8 cellular contexts compared by ENCODE assay signal in genomic region chr16:1991588-1992474, GRCh38. TPM values are rescaled to one million over a fixed set of nuclear protein-coding genes. Genes with fewer than 3 reads are reported as not detected.
DNase-seq lines count a peak whose midpoint lies in the region; ATAC-seq and TF ChIP-seq lines count a peak whose summit lies in the region.

No MANE protein-coding gene starts in this region.

- CTCF ChIA-PET in CD8-positive, alpha-beta T cell (lab: Charles Lee) = interaction anchor here (0.9 to 1.5 kb wide), 5 partner anchors 8 to 14 kb away, joined by 3 read pairs; partner anchors contain the start of gene GFER
- CTCF ChIA-PET in activated CD8-positive, alpha-beta T cell treated with anti-CD3 and anti-CD28 coated beads for 36 hours (lab: Charles Lee) = interaction anchor here (1.1 to 3.2 kb wide), 2 partner anchors 12 to 20 kb away, joined by 3 to 34 read pairs; partner anchors contain the start of gene TBL3

- intact Hi-C loops in CD8-positive, alpha-beta T cell (cut with DNase I, micrococcal nuclease) = loop anchor here (1.0 to 2.0 kb wide), 7 partner anchors 17 to 209 kb away; partner anchors contain the start of genes MSRB1 (in 2 of the 2), ZNF598 (in 2 of the 2), NDUFB10 (in 1 of the 2) and NUBP2 (in 1 of the 2)
- intact Hi-C loops in activated CD8-positive, alpha-beta T cell treated with anti-CD3 and anti-CD28 coated beads for 36 hours (cut with micrococcal nuclease) = no loop called here
- intact Hi-C loops in dorsolateral prefrontal cortex (cut with DNase I) (no loop called here), right lobe of liver (cut with DNase I) (no loop called here)

- peak; percentile 20 for TF ChIP-seq POLR2A in right lobe of liver (IDR thresholded peaks at IDR 0.05)

- WGBS in right lobe of liver (ENCODE audit: insufficient coverage, low coverage, low lambda C conversion rate, missing lambda C conversion rate) = 20% methylated on average over 11 of the region's 90 CpGs

- H3K9me3 Mint-ChIP-seq in CD8-positive, alpha-beta T cell = no peaks in the 10 kb centered on the region
- H3K9me3 Mint-ChIP-seq in activated CD8-positive, alpha-beta T cell treated with anti-CD3 and anti-CD28 coated beads for 36 hours = no peaks in the 10 kb centered on the region

- no peaks in the 10 kb centered on the region for H3K9me3 ChIP-seq in CD8-positive, alpha-beta T cell (ENCODE audit: low read length)
- no peaks in the 10 kb centered on the region for H3K9me3 ChIP-seq in right lobe of liver

- H3K4me1 Mint-ChIP-seq in CD8-positive, alpha-beta T cell (ENCODE audit: low read depth) = peaks cover 26% of the 10 kb centered on the region
- peaks cover 18% of the 10 kb centered on the region for H3K4me1 Mint-ChIP-seq in activated CD8-positive, alpha-beta T cell treated with anti-CD3 and anti-CD28 coated beads for 36 hours (ENCODE audit: low read depth)

- H3K27me3 ChIP-seq in CD8-positive, alpha-beta T cell (ENCODE audit: insufficient read depth, low read length) = peaks cover 9% of the 10 kb centered on the region
- H3K27me3 ChIP-seq in dorsolateral prefrontal cortex = peaks cover 0 to 18% (median 4%) of the 10 kb centered on the region in 45 donors
- H3K27me3 ChIP-seq in right lobe of liver = peaks cover 0 to 7% of the 10 kb centered on the region in 2 donors

- H3K36me3 ChIP-seq in CD8-positive, alpha-beta T cell (ENCODE audit: insufficient read depth, low read length) = no peaks in the 10 kb centered on the region
- no peaks in the 10 kb centered on the region for H3K36me3 ChIP-seq in right lobe of liver

- peak overlapping the region; percentile 27 for H3K27ac ChIP-seq in CD8-positive, alpha-beta T cell (ENCODE audit: low read depth, low read length)
- peak overlapping the region in 32 of 59 donors; percentile 4 to 87 (median 60) for H3K27ac ChIP-seq in dorsolateral prefrontal cortex
- H3K27ac ChIP-seq in right lobe of liver = no peak overlapping the region

- H3K4me1 ChIP-seq in CD8-positive, alpha-beta T cell (ENCODE audit: insufficient read depth, low read length) = peaks cover 19% of the 10 kb centered on the region
- peaks cover 0 to 18% (median 3%) of the 10 kb centered on the region in 4 donors for H3K4me1 ChIP-seq in right lobe of liver

- H3K27me3 Mint-ChIP-seq in CD8-positive, alpha-beta T cell (ENCODE audit: low read depth) = peaks cover 9% of the 10 kb centered on the region
- H3K27me3 Mint-ChIP-seq in activated CD8-positive, alpha-beta T cell treated with anti-CD3 and anti-CD28 coated beads for 36 hours = peaks cover 18% of the 10 kb centered on the region

- peak; percentile 95 to 99 (median 97) for DNase-seq in CD8-positive, alpha-beta T cell
- peak; percentile 73 for DNase-seq in LHCN-M2 (ENCODE audit: low read depth)
- DNase-seq in activated CD8-positive, alpha-beta T cell treated with anti-CD3 and anti-CD28 coated beads for 36 hours = peak; percentile 98
- peak; percentile 76 to 93 (median 86) for DNase-seq in dorsolateral prefrontal cortex
- DNase-seq in right lobe of liver = peak; percentile 91 to 97 (median 97)
- peak; percentile 94 to 98 for DNase-seq in stimulated activated CD4-positive, alpha-beta T cell treated with anti-CD3 and anti-CD28 coated beads, Interleukin-2, amount 100 ng/mL, for 48 hours
- no peak for DNase-seq in KBM-7

- in situ Hi-C loops in KBM-7 (cut with MboI; ENCODE audit: low pct_unique_long_range_greater_than_20kb, low sequenced_read_pairs) = no loop called here

- H3K4me3 Mint-ChIP-seq in CD8-positive, alpha-beta T cell = peak overlapping the region; percentile 72
- H3K4me3 Mint-ChIP-seq in activated CD8-positive, alpha-beta T cell treated with anti-CD3 and anti-CD28 coated beads for 36 hours = peak overlapping the region; percentile 71

- TF ChIP-seq CTCF in CD8-positive, alpha-beta T cell (IDR thresholded peaks at IDR 0.05) = no peak
- TF ChIP-seq CTCF in activated CD8-positive, alpha-beta T cell treated with anti-CD3 and anti-CD28 coated beads for 36 hours (IDR thresholded peaks at IDR 0.05) = no peak
- TF ChIP-seq CTCF in dorsolateral prefrontal cortex (IDR thresholded peaks at IDR 0.05 in 54 of 56, conservative IDR thresholded peaks at IDR 0.05 in 2 of 56; ENCODE audit: low read depth in 1 of 56, partially characterized antibody in 56 of 56) (no peak), right lobe of liver (IDR thresholded peaks at IDR 0.05) (no peak)

- peak overlapping the region; percentile 80 for H3K27ac Mint-ChIP-seq in CD8-positive, alpha-beta T cell
- H3K27ac Mint-ChIP-seq in activated CD8-positive, alpha-beta T cell treated with anti-CD3 and anti-CD28 coated beads for 36 hours = peak overlapping the region; percentile 76

- peak; percentile 88 for ATAC-seq in CD8-positive, alpha-beta T cell
- ATAC-seq in GM21526 (IDR thresholded peaks at IDR 0.05; ENCODE audit: low FRiP score, unreplicated experiment) = peak; percentile 39
- peak; percentile 82 for ATAC-seq in activated CD8-positive, alpha-beta T cell treated with anti-CD3 and anti-CD28 coated beads for 36 hours
- peak; percentile 77 to 89 (median 83) for ATAC-seq in right lobe of liver

- peak overlapping the region; percentile 60 for H3K4me3 ChIP-seq in CD8-positive, alpha-beta T cell (ENCODE audit: low read depth, low read length)
- H3K4me3 ChIP-seq in dorsolateral prefrontal cortex (peak overlapping the region; percentile 18 to 73 (median 61)), right lobe of liver (peak overlapping the region; percentile 18 to 42 (median 18))

- POLR2A ChIA-PET in CD8-positive, alpha-beta T cell (lab: Charles Lee) = interaction anchor here (0.8 to 2.9 kb wide), 7 partner anchors 12 to 222 kb away, joined by 3 to 20 read pairs (median 6); partner anchors contain the start of genes RPS2, TBL3 and TRAF7
- POLR2A ChIA-PET in activated CD8-positive, alpha-beta T cell treated with anti-CD3 and anti-CD28 coated beads for 36 hours (lab: Charles Lee) = interaction anchor here (0.9 to 29.2 kb wide), 5 partner anchors 13 to 223 kb away, joined by 3 to 505 read pairs (median 7); partner anchors contain the start of genes NDUFB10, PGP, RNF151 and RPS2

- peaks cover 2% of the 10 kb centered on the region for H3K36me3 Mint-ChIP-seq in CD8-positive, alpha-beta T cell
- H3K36me3 Mint-ChIP-seq in activated CD8-positive, alpha-beta T cell treated with anti-CD3 and anti-CD28 coated beads for 36 hours (ENCODE audit: low read depth) = peaks cover 8% of the 10 kb centered on the region

RNA-seq across cellular contexts. Expression of gene SYNGR3, which starts 2.1 kb away (rescaled TPM):
- 1 to 10 TPM; 6.2 to 6.6 TPM for total RNA-seq in CD8-positive, alpha-beta T cell
- 1.1 and 1.6 TPM in 2 replicates for total RNA-seq in LHCN-M2 (2014; rRNA removed)
- polyA plus RNA-seq in LHCN-M2 (2012) = 0.97 TPM
- 1 to 10 TPM; 5.4 to 7.2 TPM for total RNA-seq in activated CD8-positive, alpha-beta T cell treated with anti-CD3 and anti-CD28 coated beads for 36 hours
- 100 to 1,000 TPM in 115 of 120 experiments, 10 to 100 TPM in 5; 51.9 to 210 (median 145) TPM for total RNA-seq in dorsolateral prefrontal cortex
- under 1 TPM in 1 of 6 experiments, not detected in 5; 0.22 TPM for total RNA-seq in right lobe of liver

RNA-seq across cellular contexts. Expression of gene GFER, which starts 7.8 kb away (rescaled TPM):
- total RNA-seq in CD8-positive, alpha-beta T cell = 10 to 100 TPM; 15.6 to 16.1 TPM
- total RNA-seq in LHCN-M2 (2014; rRNA removed) (26.0 and 30.5 TPM in 2 replicates), dorsolateral prefrontal cortex (10 to 100 TPM; 14.2 to 39.2 (median 21.8) TPM), right lobe of liver (10 to 100 TPM; 16.1 to 18.6 (median 18.0) TPM)
- polyA plus RNA-seq in LHCN-M2 (2012) = 55.8 TPM
- total RNA-seq in activated CD8-positive, alpha-beta T cell treated with anti-CD3 and anti-CD28 coated beads for 36 hours = 10 to 100 TPM; 33.5 to 33.9 TPM

RNA-seq across cellular contexts. Expression of gene NOXO1, which starts 10.6 kb away (rescaled TPM):
- under 1 TPM; 0.76 to 0.83 TPM for total RNA-seq in CD8-positive, alpha-beta T cell
- total RNA-seq in LHCN-M2 (2014; rRNA removed) (0.23 and 1.3 TPM in 2 replicates), dorsolateral prefrontal cortex (1 to 10 TPM in 99 of 120 experiments, under 1 TPM in 18, not detected in 3; 0.52 to 4.8 (median 1.7) TPM), right lobe of liver (1 to 10 TPM in 1 of 6 experiments, under 1 TPM in 3, not detected in 2; 0.51 to 1.3 (median 0.60) TPM)
- polyA plus RNA-seq in LHCN-M2 (2012) = 0.15 TPM
- under 1 TPM in 1 of 2 experiments, not detected in 1; 0.31 TPM for total RNA-seq in activated CD8-positive, alpha-beta T cell treated with anti-CD3 and anti-CD28 coated beads for 36 hours

RNA-seq across cellular contexts. Expression of gene ZNF598, which starts 17.8 kb away (rescaled TPM):
- total RNA-seq in CD8-positive, alpha-beta T cell = 10 to 100 TPM; 49.0 to 50.8 TPM
- 37.2 and 47.5 TPM in 2 replicates for total RNA-seq in LHCN-M2 (2014; rRNA removed)
- 25.4 TPM for polyA plus RNA-seq in LHCN-M2 (2012)
- total RNA-seq in activated CD8-positive, alpha-beta T cell treated with anti-CD3 and anti-CD28 coated beads for 36 hours = 10 to 100 TPM; 85.5 to 90.3 TPM
- 10 to 100 TPM; 16.4 to 45.4 (median 29.2) TPM for total RNA-seq in dorsolateral prefrontal cortex
- 10 to 100 TPM; 21.6 to 46.4 (median 25.0) TPM for total RNA-seq in right lobe of liver

RNA-seq across cellular contexts. Expression of gene TBL3, which starts 20.0 kb away (rescaled TPM):
- total RNA-seq in CD8-positive, alpha-beta T cell = 10 to 100 TPM; 15.4 to 16.6 TPM
- 52.1 and 85.4 TPM in 2 replicates for total RNA-seq in LHCN-M2 (2014; rRNA removed)
- 37.0 TPM for polyA plus RNA-seq in LHCN-M2 (2012)
- 10 to 100 TPM; 54.4 to 56.0 TPM for total RNA-seq in activated CD8-positive, alpha-beta T cell treated with anti-CD3 and anti-CD28 coated beads for 36 hours
- 10 to 100 TPM; 13.8 to 38.7 (median 23.1) TPM for total RNA-seq in dorsolateral prefrontal cortex
- total RNA-seq in right lobe of liver = 10 to 100 TPM; 15.8 to 42.4 (median 18.1) TPM

Comparison
In these comparisons a context has a peak if more than half of its experiments do, and no peak if none do; other contexts are left out.
1. H3K27ac ChIP-seq: peak in CD8-positive, alpha-beta T cell (single experiment) and dorsolateral prefrontal cortex (32 of 59); none in right lobe of liver (0 of 3).
2. RNA of gene SYNGR3, which starts 2.1 kb away (total RNA-seq): 51.9 to 210 TPM in dorsolateral prefrontal cortex; 5.4 to 7.2 TPM in activated CD8-positive, alpha-beta T cell treated with anti-CD3 and anti-CD28 coated beads for 36 hours, 6.2 to 6.6 TPM in CD8-positive, alpha-beta T cell, 1.1 to 1.6 TPM in LHCN-M2 and 0.22 TPM in right lobe of liver; every median in the first group is over 4 times any median in the second.
3. intact Hi-C loops: an anchor here in CD8-positive, alpha-beta T cell (1.0 to 2.0 kb wide); none called in activated CD8-positive, alpha-beta T cell treated with anti-CD3 and anti-CD28 coated beads for 36 hours, dorsolateral prefrontal cortex and right lobe of liver.
4. Peak in every context shown above with its lines, with median percentiles within 50 percentile points of each other: ATAC-seq and H3K4me3 ChIP-seq.